33 cellular contexts compared by ENCODE assay signal in the genomic region with DNA sequence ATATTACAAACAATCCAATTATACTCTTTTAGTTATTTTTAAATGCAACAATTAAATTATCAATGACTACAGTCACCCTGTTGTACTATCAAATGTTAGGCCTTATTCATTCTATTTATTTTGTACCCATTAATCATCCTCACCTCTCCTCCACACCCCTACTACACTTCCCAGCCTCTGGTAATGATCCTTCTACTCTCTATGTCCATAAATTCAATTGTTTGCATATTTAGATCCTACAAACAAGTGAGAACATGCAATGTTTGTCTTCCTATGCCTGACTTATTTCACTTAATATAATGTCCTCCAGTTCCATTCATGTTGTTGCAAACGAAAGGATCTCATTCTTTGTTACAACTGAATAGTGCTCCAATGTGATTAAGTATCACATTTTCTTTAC.
"Had no signal": no experiment of that assay in that cellular context is flagged by ENCODE, and none has a peak within 500 bp of the region (broad histone marks: within the 10 kb centered on the region; RNA-seq: fewer than 3 reads in every experiment).

No MANE protein-coding gene starts in this region.

- H3K36me3 ChIP-seq: brain microvascular endothelial cell, cardiac muscle cell, MG63, SJCRH30, WERI-Rb-1 had no signal

- H3K9me3 Mint-ChIP-seq: activated CD4-positive, alpha-beta memory T cell treated with anti-CD3 and anti-CD28 coated beads, Interleukin-2, amount 10 ng/mL, durations not matched to agents 7 days and 5 days had no signal

- H3K4me3 ChIP-seq: cardiac muscle cell, MG63, SJCRH30, SK-N-MC had no signal

- H3K27me3 ChIP-seq: brain microvascular endothelial cell, cardiac muscle cell, MG63, SJCRH30 had no signal

- H3K4me1 Mint-ChIP-seq: activated CD4-positive, alpha-beta memory T cell treated with anti-CD3 and anti-CD28 coated beads, Interleukin-2, amount 10 ng/mL, durations not matched to agents 7 days and 5 days; activated CD8-positive, alpha-beta memory T cell treated with anti-CD3 and anti-CD28 coated beads, Interleukin-2, amount 10 ng/mL, durations not matched to agents 7 days and 5 days; activated naive CD4-positive, alpha-beta T cell treated with anti-CD3 and anti-CD28 coated beads, Interleukin-2, amount 10 ng/mL, durations not matched to agents 7 days and 5 days; activated naive CD8-positive, alpha-beta T cell treated with anti-CD3 and anti-CD28 coated beads, Interleukin-2, amount 50 U/mL, for 24 hours; central memory CD8-positive, alpha-beta T cell had no signal

- ATAC-seq: activated CD8-positive, alpha-beta memory T cell treated with anti-CD3 and anti-CD28 coated beads, Interleukin-2, amount 10 ng/mL, durations not matched to agents 7 days and 5 days; activated naive CD8-positive, alpha-beta T cell treated with anti-CD3 and anti-CD28 coated beads, Interleukin-2, amount 50 U/mL, for 24 hours; Panc1 had no signal

- DNase-seq: activated CD4-positive, alpha-beta memory T cell treated with anti-CD3 and anti-CD28 coated beads, Interleukin-2, amount 10 ng/mL, durations not matched to agents 7 days and 5 days; activated CD4-positive, alpha-beta T cell treated with anti-CD3 and anti-CD28 coated beads for 1 hour; activated CD4-positive, alpha-beta T cell treated with anti-CD3 and anti-CD28 coated beads for 48 hours; activated CD4-positive, CD25-positive, alpha-beta regulatory T cell; activated CD8-positive, alpha-beta memory T cell treated with anti-CD3 and anti-CD28 coated beads for 24 hours; activated CD8-positive, alpha-beta memory T cell treated with anti-CD3 and anti-CD28 coated beads, Interleukin-2, amount 10 ng/mL, durations not matched to agents 7 days and 5 days; activated CD8-positive, alpha-beta memory T cell treated with anti-CD3 and anti-CD28 coated beads, Interleukin-2, amount 50 U/mL, for 48 hours; activated effector memory CD4-positive, alpha-beta T cell treated with Interleukin-2 at 50 U/mL for 16 hours; activated naive CD4-positive, alpha-beta T cell treated with anti-CD3 and anti-CD28 coated beads, Interleukin-2, amount 10 ng/mL, durations not matched to agents 7 days and 5 days; activated naive CD8-positive, alpha-beta T cell treated with anti-CD3 and anti-CD28 coated beads, Interleukin-2, amount 50 U/mL, for 24 hours; activated T-cell treated with anti-CD3 and anti-CD28 coated beads, Interleukin-2, amount 50 U/mL, for 48 hours; amniotic stem cell; aorta; brain microvascular endothelial cell; Karpas-422; KBM-7; MG63; NCI-H1092; NCI-H1436 treated with DMSO at 0.1 percent for 48 hours; NCI-H1694 treated with DMSO at 0.1 percent for 48 hours; NCI-H2029 treated with DMSO at 0.1 percent for 48 hours; NCI-H2107; NCI-H226; NCI-H446 treated with DMSO at 0.1 percent for 48 hours; SHP77; SJCRH30; T1000; WERI-Rb-1 had no signal

- H3K36me3 Mint-ChIP-seq: activated CD8-positive, alpha-beta memory T cell treated with anti-CD3 and anti-CD28 coated beads, Interleukin-2, amount 10 ng/mL, durations not matched to agents 7 days and 5 days; activated naive CD4-positive, alpha-beta T cell treated with anti-CD3 and anti-CD28 coated beads, Interleukin-2, amount 10 ng/mL, durations not matched to agents 7 days and 5 days; activated naive CD8-positive, alpha-beta T cell had no signal

- H3K27ac ChIP-seq: brain microvascular endothelial cell, cardiac muscle cell, SJCRH30, SK-N-MC, WERI-Rb-1 had no signal

- H3K9me3 ChIP-seq: MG63, SJCRH30 had no signal

- H3K27me3 Mint-ChIP-seq: activated CD4-positive, alpha-beta memory T cell treated with anti-CD3 and anti-CD28 coated beads, Interleukin-2, amount 10 ng/mL, durations not matched to agents 7 days and 5 days; activated CD8-positive, alpha-beta memory T cell treated with anti-CD3 and anti-CD28 coated beads, Interleukin-2, amount 10 ng/mL, durations not matched to agents 7 days and 5 days; activated naive CD4-positive, alpha-beta T cell treated with anti-CD3 and anti-CD28 coated beads, Interleukin-2, amount 10 ng/mL, durations not matched to agents 7 days and 5 days; activated naive CD8-positive, alpha-beta T cell; activated naive CD8-positive, alpha-beta T cell treated with anti-CD3 and anti-CD28 coated beads, Interleukin-2, amount 50 U/mL, for 24 hours; central memory CD8-positive, alpha-beta T cell had no signal

- H3K27ac Mint-ChIP-seq: activated CD4-positive, alpha-beta memory T cell treated with anti-CD3 and anti-CD28 coated beads, Interleukin-2, amount 10 ng/mL, durations not matched to agents 7 days and 5 days; activated CD8-positive, alpha-beta memory T cell treated with anti-CD3 and anti-CD28 coated beads, Interleukin-2, amount 10 ng/mL, durations not matched to agents 7 days and 5 days; activated naive CD4-positive, alpha-beta T cell treated with anti-CD3 and anti-CD28 coated beads, Interleukin-2, amount 10 ng/mL, durations not matched to agents 7 days and 5 days; activated naive CD8-positive, alpha-beta T cell; activated naive CD8-positive, alpha-beta T cell treated with anti-CD3 and anti-CD28 coated beads, Interleukin-2, amount 50 U/mL, for 24 hours had no signal

- H3K4me3 Mint-ChIP-seq: activated CD4-positive, alpha-beta memory T cell treated with anti-CD3 and anti-CD28 coated beads, Interleukin-2, amount 10 ng/mL, durations not matched to agents 7 days and 5 days; activated CD8-positive, alpha-beta memory T cell treated with anti-CD3 and anti-CD28 coated beads, Interleukin-2, amount 10 ng/mL, durations not matched to agents 7 days and 5 days; activated naive CD4-positive, alpha-beta T cell treated with anti-CD3 and anti-CD28 coated beads, Interleukin-2, amount 10 ng/mL, durations not matched to agents 7 days and 5 days; activated naive CD8-positive, alpha-beta T cell; activated naive CD8-positive, alpha-beta T cell treated with anti-CD3 and anti-CD28 coated beads, Interleukin-2, amount 50 U/mL, for 24 hours; central memory CD8-positive, alpha-beta T cell had no signal
